ENCODE assay signal across 2 cellular contexts in the genomic region with DNA sequence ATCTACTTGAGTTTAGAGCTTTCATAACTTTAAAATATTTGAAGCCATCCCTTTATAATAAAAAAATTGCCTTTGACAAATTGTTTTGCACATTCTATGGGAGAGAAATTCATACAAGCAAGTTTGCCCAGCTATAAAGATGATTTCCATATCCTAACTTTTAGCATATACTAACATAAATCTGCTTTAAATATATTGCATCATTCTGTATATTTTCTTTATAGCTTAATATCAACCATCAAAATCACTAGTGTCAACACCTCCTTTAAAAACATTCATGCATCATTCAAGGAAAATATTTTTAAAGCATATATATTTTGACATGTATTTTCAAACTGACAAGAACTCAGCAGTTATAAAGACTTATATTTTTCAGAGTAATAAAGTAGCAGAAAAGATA.
TF ChIP-seq lines count a peak whose summit lies in the region.

No MANE protein-coding gene starts in this region.

TF ChIP-seq in HepG2, 621 proteins besides CTCF, POLR2A, EP300 and RAD21:
- TF ChIP-seq ZNF563 (CRISPR knock-in tag; IDR thresholded peaks at IDR 0.05) (no peak), ATF7 (IDR thresholded peaks at IDR 0.05) (peak; percentile 53; the same call in 1 of the 2 replicates), ATF7 (CRISPR knock-in tag; IDR thresholded peaks at IDR 0.05) (no peak)

TF ChIP-seq in endothelial cell of umbilical vein, 7 proteins besides CTCF, POLR2A, EP300 and RAD21:
- TF ChIP-seq GATA2 (IDR thresholded peaks at IDR 0.05; ENCODE audit: insufficient read depth, insufficient read length, low read depth, low read length) (no peak), MYC (IDR thresholded peaks at IDR 0.05; ENCODE audit: low read depth, low read length) (no peak), EZH2 (IDR thresholded peaks at IDR 0.05; ENCODE audit: borderline replicate concordance, low read depth, low read length, severe bottlenecking) (no peak), POLR2AphosphoS5 (IDR thresholded peaks at IDR 0.05; ENCODE audit: insufficient read depth, low read depth, low read length) (no peak), FOS (IDR thresholded peaks at IDR 0.05; ENCODE audit: borderline replicate concordance, insufficient read depth, low read length) (no peak)
- TF ChIP-seq, protein P1, sequence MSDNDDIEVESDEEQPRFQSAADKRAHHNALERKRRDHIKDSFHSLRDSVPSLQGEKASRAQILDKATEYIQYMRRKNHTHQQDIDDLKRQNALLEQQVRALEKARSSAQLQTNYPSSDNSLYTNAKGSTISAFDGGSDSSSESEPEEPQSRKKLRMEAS (IDR thresholded peaks at IDR 0.05; ENCODE audit: insufficient read depth, insufficient read length) = no peak
